In genomic region chr6:101102702-101103101, GRCh38 we compare ENCODE assay signal across 3 cellular contexts.
TF ChIP-seq lines count a peak whose summit lies in the region.

No MANE protein-coding gene starts in this region.

TF ChIP-seq in A549, 52 proteins besides CTCF, POLR2A, EP300 and RAD21:
- TF ChIP-seq CEBPB (IDR thresholded peaks at IDR 0.05) = peak; percentile 20 to 56; a peak in 2 of 4 replicates
- no peak for TF ChIP-seq MAZ (IDR thresholded peaks at IDR 0.05; ENCODE audit: borderline replicate concordance, low read depth, low read length)

TF ChIP-seq in IMR-90, 13 proteins besides CTCF, POLR2A, EP300 and RAD21:
- TF ChIP-seq CEBPB (IDR thresholded peaks at IDR 0.05; ENCODE audit: low read depth, low read length) (peak; percentile 89), RFX5 (IDR thresholded peaks at IDR 0.05; ENCODE audit: low read depth, low read length) (no peak)
TF ChIP-seq in IMR-90: peak in this region for 1.

TF ChIP-seq in H1, 55 proteins besides CTCF, POLR2A, EP300 and RAD21:
- TF ChIP-seq CEBPB (IDR thresholded peaks at IDR 0.05; ENCODE audit: low read depth, low read length) (peak; percentile 85), YY1 (IDR thresholded peaks at IDR 0.05; ENCODE audit: low read depth, low read length) (no peak), POLR2AphosphoS5 (IDR thresholded peaks at IDR 0.05; ENCODE audit: low read depth, low read length) (no peak), SUZ12 (IDR thresholded peaks at IDR 0.05; ENCODE audit: low read length) (no peak), NANOG (IDR thresholded peaks at IDR 0.05; ENCODE audit: insufficient read depth, low read depth, low read length, poor library complexity, severe bottlenecking) (no peak), KDM1A (IDR thresholded peaks at IDR 0.05; ENCODE audit: borderline replicate concordance, low read length) (no peak)
